In genomic region chr1:18253093-18253492, GRCh38 we compare ENCODE assay signal across 20 cellular contexts.
DNase-seq lines count a peak whose midpoint lies in the region; FAIRE-seq and TF ChIP-seq lines count a peak whose summit lies in the region.
"Had no signal": no experiment of that assay in that cellular context is flagged by ENCODE, and none has a peak within 500 bp of the region (broad histone marks: within the 10 kb centered on the region; RNA-seq: fewer than 3 reads in every experiment).

No MANE protein-coding gene starts in this region.

- H3K27me3 ChIP-seq in WERI-Rb-1 (ENCODE audit: insufficient read depth, low read depth, severe bottlenecking), result no peaks in the 10 kb centered on the region
- H3K27me3 ChIP-seq: BLaER1 had no signal

- H3K4me3 ChIP-seq in HEK293 (ENCODE audit: low read depth, low read length) (no peak overlapping the region), kidney (ENCODE audit: low read length in 2 of 2) (no peak overlapping the region), WERI-Rb-1 (ENCODE audit: low read depth, low read length) (no peak overlapping the region)
- H3K4me3 ChIP-seq: BLaER1, SK-N-MC had no signal

- no peak overlapping the region for H3K27ac ChIP-seq in HEK293 (ENCODE audit: extremely low read depth, low read depth, low read length)
- H3K27ac ChIP-seq in kidney (ENCODE audit: low read depth in 2 of 2, low read length in 2 of 2), result no peak overlapping the region
- H3K27ac ChIP-seq in WERI-Rb-1, result no peak overlapping the region
- H3K27ac ChIP-seq: BLaER1, SK-N-MC had no signal

- intact Hi-C loops in kidney (cut with DNase I), result no loop called here

- POLR2A ChIA-PET in HEK293 (lab: Yijun Ruan, JAX), result no interaction called here

- H3K9me3 ChIP-seq in HEK293 (ENCODE audit: control insufficient read depth, insufficient read depth, low read depth, low read length) (no peaks in the 10 kb centered on the region), kidney (ENCODE audit: control insufficient read depth in 1 of 2, low read length in 2 of 2) (peaks cover 0 to 2% of the 10 kb centered on the region in 2 donors), WERI-Rb-1 (ENCODE audit: severe bottlenecking) (peaks cover 4% of the 10 kb centered on the region)
- H3K9me3 ChIP-seq: BLaER1 had no signal

- TF ChIP-seq CTCF in HEK293 (tag by site-specific recombination; IDR thresholded peaks at IDR 0.05), result no peak
- no peak for TF ChIP-seq CTCF in kidney (IDR thresholded peaks at IDR 0.05; ENCODE audit: borderline replicate concordance, extremely low read depth, insufficient read depth)
- TF ChIP-seq CTCF in WERI-Rb-1 (IDR thresholded peaks at IDR 0.05; ENCODE audit: low read depth, low read length), result no peak

- no peak overlapping the region for H3K9ac ChIP-seq in kidney (ENCODE audit: low read length in 2 of 2)
- H3K9ac ChIP-seq: BLaER1 had no signal

- CTCF ChIA-PET in HEK293 (lab: Yijun Ruan, JAX), result interaction anchor here (0.7 kb wide), 1 partner anchor 21 kb away, joined by 3 read pairs; no protein-coding TSS in a partner anchor

- no peaks in the 10 kb centered on the region for H3K4me1 ChIP-seq in HEK293 (ENCODE audit: control insufficient read depth, insufficient read depth, low read length)
- no peaks in the 10 kb centered on the region for H3K4me1 ChIP-seq in kidney (ENCODE audit: control insufficient read depth in 1 of 2, insufficient read depth in 1 of 2, low read depth in 1 of 2, low read length in 2 of 2)
- H3K4me1 ChIP-seq: BLaER1 had no signal

- no peak for FAIRE-seq in kidney (lab: Jason Lieb, UNC)
- FAIRE-seq: HTR-8/SVneo had no signal

- DNase-seq in NCI-H2196 (lab: John Stamatoyannopoulos, UW; ENCODE audit: unreplicated experiment), result peak; percentile 19
- DNase-seq in NCI-H2196 treated with DMSO at 0.1 percent for 48 hours (lab: John Stamatoyannopoulos, UW; ENCODE audit: unreplicated experiment), result no peak
- peak; percentile 49 for DNase-seq in NCI-H2227 (lab: John Stamatoyannopoulos, UW; ENCODE audit: unreplicated experiment)
- peak; percentile 11 for DNase-seq in kidney
- DNase-seq in effector CD8-positive, alpha-beta T cell (lab: John Stamatoyannopoulos, UW), result no peak
- no peak for DNase-seq in WERI-Rb-1
- DNase-seq: Calu3; CD4-positive, alpha-beta memory T cell; H9; IMR-90; Karpas-422; NCI-H2107; NCI-H526 treated with DMSO at 0.1 percent for 48 hours; OCI-M1; SHP77; T1000 had no signal

- H3K36me3 ChIP-seq in HEK293 (ENCODE audit: control insufficient read depth in 2 of 2, insufficient read depth in 1 of 2, low read length in 2 of 2), result no peaks in the 10 kb centered on the region
- no peaks in the 10 kb centered on the region for H3K36me3 ChIP-seq in kidney (ENCODE audit: control insufficient read depth in 1 of 2, insufficient read depth in 2 of 2, low read length in 2 of 2)
- H3K36me3 ChIP-seq in WERI-Rb-1, result peaks cover 3% of the 10 kb centered on the region; the same call in 1 of the 2 replicates
- H3K36me3 ChIP-seq: BLaER1 had no signal

TF ChIP-seq in HEK293, 187 proteins besides CTCF, POLR2A, EP300 and RAD21:
- no peak for TF ChIP-seq ZFP69B (tag by site-specific recombination; IDR thresholded peaks at IDR 0.05)
- TF ChIP-seq GFI1B (tag by site-specific recombination; IDR thresholded peaks at IDR 0.05), result no peak
- no peak for TF ChIP-seq ZNF26 (tag by site-specific recombination; IDR thresholded peaks at IDR 0.05)
- 0 out of 2 replicates have a peak, but pooled peaks have one; percentile 25 for TF ChIP-seq PRDM10 (tag by site-specific recombination; IDR thresholded peaks at IDR 0.05)
- no peak for TF ChIP-seq SETDB1 (IDR thresholded peaks at IDR 0.05; ENCODE audit: insufficient read length, low read length)
- TF ChIP-seq ZIC2 (tag by site-specific recombination; IDR thresholded peaks at IDR 0.05), result 0 out of 2 replicates have a peak, but pooled peaks have one; percentile 21
- no peak for TF ChIP-seq ZBTB48 (tag by site-specific recombination; IDR thresholded peaks at IDR 0.05)
- peak; percentile 81 for TF ChIP-seq PRDM4 (tag by site-specific recombination; IDR thresholded peaks at IDR 0.05)
- TF ChIP-seq HIC1 (tag by site-specific recombination; IDR thresholded peaks at IDR 0.05), result no peak

Comparison
In these comparisons a context has a peak if more than half of its experiments do, and no peak if none do; other contexts are left out.
1. DNase-seq: peak in NCI-H2196 (single experiment), NCI-H2227 (single experiment) and kidney (single experiment); none in NCI-H2196 treated with DMSO at 0.1 percent for 48 hours (single experiment), effector CD8-positive, alpha-beta T cell (single experiment) and WERI-Rb-1 (single experiment).